Comparison of ENCODE assay signal across 8 cellular contexts in genomic region chr11:112004389-112004788, GRCh38. TPM values are rescaled to one million over a fixed set of nuclear protein-coding genes. Genes with fewer than 3 reads are reported as not detected.
A peak's percentile ranks its signal among the peaks of the same experiment; 100 is the strongest.
DNase-seq lines count a peak whose midpoint lies in the region; ATAC-seq and TF ChIP-seq lines count a peak whose summit lies in the region.

No MANE protein-coding gene starts in this region.

- peak; percentile 96 for ATAC-seq in GM18502 (IDR thresholded peaks at IDR 0.05; ENCODE audit: poor library complexity, unreplicated experiment)
- peak; percentile 93 for ATAC-seq in HG02798 (IDR thresholded peaks at IDR 0.05; ENCODE audit: poor library complexity, unreplicated experiment)
- ATAC-seq in GM18505 (IDR thresholded peaks at IDR 0.05; ENCODE audit: unreplicated experiment) = no peak

- TF ChIP-seq CTCF in 22Rv1 (IDR thresholded peaks at IDR 0.05) = peak; percentile 26; the same call in 1 of the 2 replicates

- TF ChIP-seq POLR2A in GM18505 (IDR thresholded peaks at IDR 0.05; ENCODE audit: borderline replicate concordance, extremely low read depth, insufficient read depth, insufficient read length) = no peak

- DNase-seq in SK-MEL-5 (ENCODE audit: low read depth, low spot score) = peak; percentile 32
- DNase-seq in iPS-NIHi11 (ENCODE audit: low spot score) = peak; percentile 62
- DNase-seq in NCI-H1092 (lab: John Stamatoyannopoulos, UW) = no peak
- no peak for DNase-seq in NCI-H69 (lab: John Stamatoyannopoulos, UW)

- in situ Hi-C loops in SK-MEL-5 (cut with HindIII; ENCODE audit: low pct_unique_long_range_greater_than_20kb, low sequenced_read_pairs) = no loop called here

- no peak overlapping the region for H3K27ac ChIP-seq in 22Rv1

RNA-seq across cellular contexts. Expression of gene DLAT, which starts 20.8 kb away (rescaled TPM):
- total RNA-seq in SK-MEL-5 (2014; rRNA removed; shearing (Covaris generic)) = 50.2 and 51.1 TPM in 2 replicates
- polyA plus RNA-seq in SK-MEL-5 (2015; cell fraction: cytosol; rRNA removed) = 32.0 and 38.7 TPM in 2 replicates
- 15.5 and 16.0 TPM in 2 replicates for polyA plus RNA-seq in SK-MEL-5 (2015; cell fraction: nucleus; rRNA removed)

Comparison
In these comparisons a context has a peak if more than half of its experiments do, and no peak if none do; other contexts are left out.
1. DNase-seq: peak in SK-MEL-5 (single experiment) and iPS-NIHi11 (single experiment); none in NCI-H1092 (single experiment) and NCI-H69 (single experiment).